In the genomic region with DNA sequence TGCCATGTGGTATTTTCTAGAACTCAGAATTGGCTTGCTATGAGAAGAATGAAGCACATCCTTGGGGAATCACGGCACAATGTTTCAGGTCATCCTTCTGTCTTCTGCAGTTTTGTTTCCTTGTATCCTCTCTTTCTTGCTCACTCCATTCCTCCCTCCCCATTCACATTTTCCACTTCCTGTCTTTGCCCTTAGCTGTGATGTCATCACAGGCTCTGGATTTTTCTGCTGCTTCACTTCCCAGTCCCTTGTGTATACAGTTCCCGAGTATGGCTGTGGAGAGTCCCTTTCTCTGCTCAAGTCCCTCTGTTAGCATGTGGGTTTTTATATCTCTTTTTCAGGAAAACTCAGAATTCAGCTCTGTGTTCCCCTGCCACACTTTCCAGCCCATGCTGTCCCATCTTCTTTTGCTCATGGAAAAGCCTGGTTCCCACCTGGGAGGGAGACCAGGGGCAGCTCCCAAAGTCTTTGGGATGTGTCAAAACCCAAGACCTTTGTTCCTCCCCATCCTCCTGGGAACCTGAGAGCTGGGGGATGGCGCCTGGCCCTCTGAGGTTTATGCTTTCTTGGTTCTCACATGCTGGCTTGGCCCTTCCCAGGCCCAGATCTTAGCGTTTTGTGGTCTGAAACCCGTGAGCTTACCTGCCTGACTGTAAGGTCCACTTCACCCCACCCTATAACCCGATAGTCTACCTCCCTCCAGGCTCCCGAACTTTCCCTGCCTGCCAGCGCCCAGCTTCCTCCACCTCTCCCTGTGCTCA, we compare ENCODE assay signal across 1 cellular context.
TF ChIP-seq lines count a peak whose summit lies in the region.

No MANE protein-coding gene starts in this region.

TF ChIP-seq in K562, 482 proteins besides CTCF, POLR2A, EP300 and RAD21:
- TF ChIP-seq JUND (IDR thresholded peaks at IDR 0.05; ENCODE audit: borderline replicate concordance, low read depth, low read length), result no peak
- 0 out of 3 replicates have a peak, but pooled peaks have one; percentile 26 for TF ChIP-seq JUND (tag; IDR thresholded peaks at IDR 0.05; ENCODE audit: borderline replicate concordance, low read depth, low read length)
- TF ChIP-seq GABPA (tag; conservative IDR thresholded peaks at IDR 0.05; ENCODE audit: low read depth), result peak; percentile 55; the same call in 1 of the 2 replicates
- TF ChIP-seq SIN3A (IDR thresholded peaks at IDR 0.05; ENCODE audit: borderline replicate concordance in 2 of 2, control insufficient read depth in 1 of 2, low read depth in 2 of 2, low read length in 2 of 2), result no peak
- no peak for TF ChIP-seq TARDBP (IDR thresholded peaks at IDR 0.05)
- TF ChIP-seq CREM (IDR thresholded peaks at IDR 0.05; ENCODE audit: low read depth), result 0 out of 2 replicates have a peak, but pooled peaks have one; percentile 43
- TF ChIP-seq, protein P1, sequence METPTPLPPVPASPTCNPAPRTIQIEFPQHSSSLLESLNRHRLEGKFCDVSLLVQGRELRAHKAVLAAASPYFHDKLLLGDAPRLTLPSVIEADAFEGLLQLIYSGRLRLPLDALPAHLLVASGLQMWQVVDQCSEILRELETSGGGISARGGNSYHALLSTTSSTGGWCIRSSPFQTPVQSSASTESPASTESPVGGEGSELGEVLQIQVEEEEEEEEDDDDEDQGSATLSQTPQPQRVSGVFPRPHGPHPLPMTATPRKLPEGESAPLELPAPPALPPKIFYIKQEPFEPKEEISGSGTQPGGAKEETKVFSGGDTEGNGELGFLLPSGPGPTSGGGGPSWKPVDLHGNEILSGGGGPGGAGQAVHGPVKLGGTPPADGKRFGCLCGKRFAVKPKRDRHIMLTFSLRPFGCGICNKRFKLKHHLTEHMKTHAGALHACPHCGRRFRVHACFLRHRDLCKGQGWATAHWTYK (CRISPR knock-in tag; IDR thresholded peaks at IDR 0.05), result peak; percentile 23; the same call in 1 of the 2 replicates
- TF ChIP-seq, protein P2, sequence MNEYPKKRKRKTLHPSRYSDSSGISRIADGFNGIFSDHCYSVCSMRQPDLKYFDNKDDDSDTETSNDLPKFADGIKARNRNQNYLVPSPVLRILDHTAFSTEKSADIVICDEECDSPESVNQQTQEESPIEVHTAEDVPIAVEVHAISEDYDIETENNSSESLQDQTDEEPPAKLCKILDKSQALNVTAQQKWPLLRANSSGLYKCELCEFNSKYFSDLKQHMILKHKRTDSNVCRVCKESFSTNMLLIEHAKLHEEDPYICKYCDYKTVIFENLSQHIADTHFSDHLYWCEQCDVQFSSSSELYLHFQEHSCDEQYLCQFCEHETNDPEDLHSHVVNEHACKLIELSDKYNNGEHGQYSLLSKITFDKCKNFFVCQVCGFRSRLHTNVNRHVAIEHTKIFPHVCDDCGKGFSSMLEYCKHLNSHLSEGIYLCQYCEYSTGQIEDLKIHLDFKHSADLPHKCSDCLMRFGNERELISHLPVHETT (CRISPR knock-in tag; conservative IDR thresholded peaks at IDR 0.05 in 1 of 2, IDR thresholded peaks at IDR 0.05 in 1 of 2), result 0 out of 4 replicates have a peak, but pooled peaks of 1 of the 2 experiments have one; percentile 50
- no peak for TF ChIP-seq HMG20B (CRISPR knock-in tag; IDR thresholded peaks at IDR 0.05)
- TF ChIP-seq ZKSCAN8 (CRISPR knock-in tag; IDR thresholded peaks at IDR 0.05), result peak; percentile 81; the same call in 1 of the 2 replicates
- TF ChIP-seq, protein P3, sequence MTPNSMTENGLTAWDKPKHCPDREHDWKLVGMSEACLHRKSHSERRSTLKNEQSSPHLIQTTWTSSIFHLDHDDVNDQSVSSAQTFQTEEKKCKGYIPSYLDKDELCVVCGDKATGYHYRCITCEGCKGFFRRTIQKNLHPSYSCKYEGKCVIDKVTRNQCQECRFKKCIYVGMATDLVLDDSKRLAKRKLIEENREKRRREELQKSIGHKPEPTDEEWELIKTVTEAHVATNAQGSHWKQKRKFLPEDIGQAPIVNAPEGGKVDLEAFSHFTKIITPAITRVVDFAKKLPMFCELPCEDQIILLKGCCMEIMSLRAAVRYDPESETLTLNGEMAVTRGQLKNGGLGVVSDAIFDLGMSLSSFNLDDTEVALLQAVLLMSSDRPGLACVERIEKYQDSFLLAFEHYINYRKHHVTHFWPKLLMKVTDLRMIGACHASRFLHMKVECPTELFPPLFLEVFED (CRISPR knock-in tag; conservative IDR thresholded peaks at IDR 0.05), result 0 out of 2 replicates have a peak, but pooled peaks have one; percentile 32
- TF ChIP-seq, protein P4, sequence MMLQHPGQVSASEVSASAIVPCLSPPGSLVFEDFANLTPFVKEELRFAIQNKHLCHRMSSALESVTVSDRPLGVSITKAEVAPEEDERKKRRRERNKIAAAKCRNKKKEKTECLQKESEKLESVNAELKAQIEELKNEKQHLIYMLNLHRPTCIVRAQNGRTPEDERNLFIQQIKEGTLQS (IDR thresholded peaks at IDR 0.05), result peak; percentile 59
- TF ChIP-seq, protein P4 (CRISPR knock-in tag; conservative IDR thresholded peaks at IDR 0.05), result no peak
- no peak for TF ChIP-seq JUN (IDR thresholded peaks at IDR 0.05; ENCODE audit: borderline replicate concordance, low read depth, low read length)
- TF ChIP-seq JUN (CRISPR knock-in tag; IDR thresholded peaks at IDR 0.05; ENCODE audit: borderline replicate concordance), result no peak
- no peak for TF ChIP-seq BACH1 (tag; IDR thresholded peaks at IDR 0.05)
- no peak for TF ChIP-seq ZNF311 (CRISPR knock-in tag; IDR thresholded peaks at IDR 0.05)
- TF ChIP-seq LARP7 (IDR thresholded peaks at IDR 0.05), result no peak
- TF ChIP-seq RBM22 (IDR thresholded peaks at IDR 0.05; ENCODE audit: low read depth, low read length, poor library complexity, severe bottlenecking), result no peak
- TF ChIP-seq SPI1 (IDR thresholded peaks at IDR 0.05; ENCODE audit: borderline replicate concordance, low read depth, low read length), result peak; percentile 44; the same call in 1 of the 2 replicates
- TF ChIP-seq ZNF175 (CRISPR knock-in tag; IDR thresholded peaks at IDR 0.05; ENCODE audit: low read depth), result 0 out of 2 replicates have a peak, but pooled peaks have one; percentile 31
- TF ChIP-seq, protein P5, sequence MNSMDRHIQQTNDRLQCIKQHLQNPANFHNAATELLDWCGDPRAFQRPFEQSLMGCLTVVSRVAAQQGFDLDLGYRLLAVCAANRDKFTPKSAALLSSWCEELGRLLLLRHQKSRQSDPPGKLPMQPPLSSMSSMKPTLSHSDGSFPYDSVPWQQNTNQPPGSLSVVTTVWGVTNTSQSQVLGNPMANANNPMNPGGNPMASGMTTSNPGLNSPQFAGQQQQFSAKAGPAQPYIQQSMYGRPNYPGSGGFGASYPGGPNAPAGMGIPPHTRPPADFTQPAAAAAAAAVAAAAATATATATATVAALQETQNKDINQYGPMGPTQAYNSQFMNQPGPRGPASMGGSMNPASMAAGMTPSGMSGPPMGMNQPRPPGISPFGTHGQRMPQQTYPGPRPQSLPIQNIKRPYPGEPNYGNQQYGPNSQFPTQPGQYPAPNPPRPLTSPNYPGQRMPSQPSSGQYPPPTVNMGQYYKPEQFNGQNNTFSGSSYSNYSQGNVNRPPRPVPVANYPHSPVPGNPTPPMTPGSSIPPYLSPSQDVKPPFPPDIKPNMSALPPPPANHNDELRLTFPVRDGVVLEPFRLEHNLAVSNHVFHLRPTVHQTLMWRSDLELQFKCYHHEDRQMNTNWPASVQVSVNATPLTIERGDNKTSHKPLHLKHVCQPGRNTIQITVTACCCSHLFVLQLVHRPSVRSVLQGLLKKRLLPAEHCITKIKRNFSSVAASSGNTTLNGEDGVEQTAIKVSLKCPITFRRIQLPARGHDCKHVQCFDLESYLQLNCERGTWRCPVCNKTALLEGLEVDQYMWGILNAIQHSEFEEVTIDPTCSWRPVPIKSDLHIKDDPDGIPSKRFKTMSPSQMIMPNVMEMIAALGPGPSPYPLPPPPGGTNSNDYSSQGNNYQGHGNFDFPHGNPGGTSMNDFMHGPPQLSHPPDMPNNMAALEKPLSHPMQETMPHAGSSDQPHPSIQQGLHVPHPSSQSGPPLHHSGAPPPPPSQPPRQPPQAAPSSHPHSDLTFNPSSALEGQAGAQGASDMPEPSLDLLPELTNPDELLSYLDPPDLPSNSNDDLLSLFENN (IDR thresholded peaks at IDR 0.05; ENCODE audit: low read depth in 2 of 2, low read length in 2 of 2), result no peak
- TF ChIP-seq, protein P6, sequence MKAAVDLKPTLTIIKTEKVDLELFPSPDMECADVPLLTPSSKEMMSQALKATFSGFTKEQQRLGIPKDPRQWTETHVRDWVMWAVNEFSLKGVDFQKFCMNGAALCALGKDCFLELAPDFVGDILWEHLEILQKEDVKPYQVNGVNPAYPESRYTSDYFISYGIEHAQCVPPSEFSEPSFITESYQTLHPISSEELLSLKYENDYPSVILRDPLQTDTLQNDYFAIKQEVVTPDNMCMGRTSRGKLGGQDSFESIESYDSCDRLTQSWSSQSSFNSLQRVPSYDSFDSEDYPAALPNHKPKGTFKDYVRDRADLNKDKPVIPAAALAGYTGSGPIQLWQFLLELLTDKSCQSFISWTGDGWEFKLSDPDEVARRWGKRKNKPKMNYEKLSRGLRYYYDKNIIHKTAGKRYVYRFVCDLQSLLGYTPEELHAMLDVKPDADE (conservative IDR thresholded peaks at IDR 0.05; ENCODE audit: control insufficient read depth, low read depth, low read length), result no peak
- TF ChIP-seq ZNF232 (CRISPR knock-in tag; IDR thresholded peaks at IDR 0.05), result no peak
- no peak for TF ChIP-seq MYC (IDR thresholded peaks at IDR 0.05; ENCODE audit: low read depth, low read length)
- no peak for TF ChIP-seq MYC (CRISPR knock-in tag; IDR thresholded peaks at IDR 0.05; ENCODE audit: borderline replicate concordance, low read depth)
- TF ChIP-seq, protein P7, sequence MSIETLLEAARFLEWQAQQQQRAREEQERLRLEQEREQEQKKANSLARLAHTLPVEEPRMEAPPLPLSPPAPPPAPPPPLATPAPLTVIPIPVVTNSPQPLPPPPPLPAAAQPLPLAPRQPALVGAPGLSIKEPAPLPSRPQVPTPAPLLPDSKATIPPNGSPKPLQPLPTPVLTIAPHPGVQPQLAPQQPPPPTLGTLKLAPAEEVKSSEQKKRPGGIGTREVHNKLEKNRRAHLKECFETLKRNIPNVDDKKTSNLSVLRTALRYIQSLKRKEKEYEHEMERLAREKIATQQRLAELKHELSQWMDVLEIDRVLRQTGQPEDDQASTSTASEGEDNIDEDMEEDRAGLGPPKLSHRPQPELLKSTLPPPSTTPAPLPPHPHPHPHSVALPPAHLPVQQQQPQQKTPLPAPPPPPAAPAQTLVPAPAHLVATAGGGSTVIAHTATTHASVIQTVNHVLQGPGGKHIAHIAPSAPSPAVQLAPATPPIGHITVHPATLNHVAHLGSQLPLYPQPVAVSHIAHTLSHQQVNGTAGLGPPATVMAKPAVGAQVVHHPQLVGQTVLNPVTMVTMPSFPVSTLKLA (conservative IDR thresholded peaks at IDR 0.05), result no peak
- no peak for TF ChIP-seq SMC3 (conservative IDR thresholded peaks at IDR 0.05; ENCODE audit: insufficient read depth, low read depth, low read length)
- TF ChIP-seq ATF7 (IDR thresholded peaks at IDR 0.05), result 0 out of 2 replicates have a peak, but pooled peaks have one; percentile 37
- no peak for TF ChIP-seq PCBP2 (IDR thresholded peaks at IDR 0.05; ENCODE audit: low read depth, low read length, poor library complexity, severe bottlenecking)
- TF ChIP-seq, protein P8, sequence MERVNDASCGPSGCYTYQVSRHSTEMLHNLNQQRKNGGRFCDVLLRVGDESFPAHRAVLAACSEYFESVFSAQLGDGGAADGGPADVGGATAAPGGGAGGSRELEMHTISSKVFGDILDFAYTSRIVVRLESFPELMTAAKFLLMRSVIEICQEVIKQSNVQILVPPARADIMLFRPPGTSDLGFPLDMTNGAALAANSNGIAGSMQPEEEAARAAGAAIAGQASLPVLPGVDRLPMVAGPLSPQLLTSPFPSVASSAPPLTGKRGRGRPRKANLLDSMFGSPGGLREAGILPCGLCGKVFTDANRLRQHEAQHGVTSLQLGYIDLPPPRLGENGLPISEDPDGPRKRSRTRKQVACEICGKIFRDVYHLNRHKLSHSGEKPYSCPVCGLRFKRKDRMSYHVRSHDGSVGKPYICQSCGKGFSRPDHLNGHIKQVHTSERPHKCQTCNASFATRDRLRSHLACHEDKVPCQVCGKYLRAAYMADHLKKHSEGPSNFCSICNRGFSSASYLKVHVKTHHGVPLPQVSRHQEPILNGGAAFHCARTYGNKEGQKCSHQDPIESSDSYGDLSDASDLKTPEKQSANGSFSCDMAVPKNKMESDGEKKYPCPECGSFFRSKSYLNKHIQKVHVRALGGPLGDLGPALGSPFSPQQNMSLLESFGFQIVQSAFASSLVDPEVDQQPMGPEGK (CRISPR knock-in tag; IDR thresholded peaks at IDR 0.05; ENCODE audit: borderline replicate concordance), result no peak
- TF ChIP-seq ELF1 (tag; IDR thresholded peaks at IDR 0.05), result peak; percentile 56; the same call in 1 of the 2 replicates
